In the genomic region with DNA sequence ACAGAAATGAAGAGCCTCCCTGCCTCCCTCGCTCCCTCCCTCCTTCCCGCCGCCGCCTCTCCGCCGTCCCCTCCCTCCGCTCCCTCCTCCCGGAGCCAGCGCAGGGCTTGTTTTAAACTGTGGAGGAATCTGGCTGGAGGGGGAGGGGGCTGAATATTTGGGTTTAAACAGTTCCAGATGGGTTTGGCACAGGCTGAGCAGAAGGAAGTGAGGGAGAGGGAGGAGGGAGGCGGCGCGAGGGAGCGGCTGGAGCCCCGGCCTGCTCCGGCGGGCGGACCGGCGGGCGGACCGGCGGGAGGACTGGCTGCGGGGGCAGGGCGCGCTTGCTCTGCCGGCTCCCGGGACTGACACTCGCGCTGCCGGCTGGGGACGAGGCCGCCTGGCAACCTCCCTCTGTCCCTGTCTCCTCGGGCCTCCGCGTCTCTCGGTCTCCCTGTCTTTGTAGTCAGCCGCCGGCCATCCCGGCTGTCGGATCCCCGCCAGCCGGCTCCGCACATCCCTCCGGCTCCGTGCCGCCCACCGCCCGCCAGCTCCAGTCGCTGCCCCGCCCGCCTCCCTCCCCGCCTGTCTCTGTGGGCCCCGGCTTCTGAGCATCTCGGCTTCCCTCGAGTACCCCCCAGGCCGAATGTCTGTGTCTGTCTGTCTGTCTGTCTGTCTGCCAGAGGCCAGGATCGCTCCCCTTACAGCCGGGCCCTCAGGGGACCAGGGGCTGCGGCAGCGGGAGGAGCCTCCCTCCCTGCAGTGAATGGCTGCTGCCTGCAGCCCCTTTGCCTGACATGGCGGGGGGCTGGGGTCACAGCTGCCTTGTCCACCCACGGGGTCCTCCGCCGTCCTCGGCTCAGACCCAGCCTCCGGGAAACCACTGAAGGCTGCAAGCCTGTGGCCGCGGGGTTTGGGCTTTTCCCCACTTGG, we compare ENCODE assay signal across 8 cellular contexts. TPM values are rescaled to one million over a fixed set of nuclear protein-coding genes. Genes with fewer than 3 reads are reported as not detected.
A peak's percentile ranks its signal among the peaks of the same experiment; 100 is the strongest.
DNase-seq lines count a peak whose midpoint lies in the region; ATAC-seq and TF ChIP-seq lines count a peak whose summit lies in the region.

No MANE protein-coding gene starts in this region.

- H3K4me3 Mint-ChIP-seq in neural crest cell: peak overlapping the region; percentile 82

- DNase-seq in DMS 273 treated with DMSO at 0.1 percent for 48 hours (lab: John Stamatoyannopoulos, UW): peak; percentile 26
- peak; percentile 15 for DNase-seq in MV-4-11 (lab: John Stamatoyannopoulos, UW)
- DNase-seq in activated naive CD4-positive, alpha-beta T cell treated with anti-CD3 and anti-CD28 coated beads, Interleukin-2, amount 50 U/mL, for 72 hours (ENCODE audit: low spot score in 2 of 2): no peak
- DNase-seq in glomerular visceral epithelial cell (ENCODE audit: extremely low spot score): peak; percentile 23
- DNase-seq in neural crest cell (ENCODE audit: low read depth, low spot score): peak; percentile 44

- H3K4me1 Mint-ChIP-seq in neural crest cell: peaks cover 71% of the 10 kb centered on the region

- no peaks in the 10 kb centered on the region for H3K9me3 Mint-ChIP-seq in activated naive CD4-positive, alpha-beta T cell treated with anti-CD3 and anti-CD28 coated beads, Interleukin-2, amount 50 U/mL, for 72 hours
- H3K9me3 Mint-ChIP-seq in neural crest cell: no peaks in the 10 kb centered on the region

- H3K36me3 Mint-ChIP-seq in activated naive CD4-positive, alpha-beta T cell treated with anti-CD3 and anti-CD28 coated beads, Interleukin-2, amount 50 U/mL, for 72 hours: no peaks in the 10 kb centered on the region
- no peaks in the 10 kb centered on the region for H3K36me3 Mint-ChIP-seq in neural crest cell (ENCODE audit: low read depth)

- no peak for TF ChIP-seq CTCF in neural crest cell (conservative IDR thresholded peaks at IDR 0.05)

- no peak overlapping the region for H3K27ac Mint-ChIP-seq in activated naive CD4-positive, alpha-beta T cell treated with anti-CD3 and anti-CD28 coated beads, Interleukin-2, amount 50 U/mL, for 72 hours
- no peak overlapping the region for H3K27ac Mint-ChIP-seq in neural crest cell (ENCODE audit: unreplicated experiment)

- TF ChIP-seq POLR2A in GM18505 (IDR thresholded peaks at IDR 0.05; ENCODE audit: borderline replicate concordance, extremely low read depth, insufficient read depth, insufficient read length): no peak

- H3K27me3 Mint-ChIP-seq in neural crest cell (ENCODE audit: low read depth): peaks cover 30% of the 10 kb centered on the region

- peak; percentile 32 to 41 for ATAC-seq in activated naive CD4-positive, alpha-beta T cell treated with anti-CD3 and anti-CD28 coated beads, Interleukin-2, amount 50 U/mL, for 72 hours
- ATAC-seq in HG03095 (IDR thresholded peaks at IDR 0.05; ENCODE audit: unreplicated experiment) (no peak), HG02571 (IDR thresholded peaks at IDR 0.05; ENCODE audit: unreplicated experiment) (no peak), GM18505 (IDR thresholded peaks at IDR 0.05; ENCODE audit: unreplicated experiment) (no peak)

RNA-seq across cellular contexts. Expression of gene EPHB3, which starts 7.6 kb away (rescaled TPM):
- under 1 TPM in 1 of 2 donors, not detected in 1; 0.19 TPM for total RNA-seq in activated naive CD4-positive, alpha-beta T cell treated with anti-CD3 and anti-CD28 coated beads, Interleukin-2, amount 50 U/mL, for 72 hours
- 9.7 and 13.4 TPM in 2 replicates for total RNA-seq in neural crest cell

Comparison
In these comparisons a context has a peak if more than half of its experiments do, and no peak if none do; other contexts are left out.
1. DNase-seq: peak in DMS 273 treated with DMSO at 0.1 percent for 48 hours (single experiment), MV-4-11 (single experiment), glomerular visceral epithelial cell (single experiment) and neural crest cell (single experiment); none in activated naive CD4-positive, alpha-beta T cell treated with anti-CD3 and anti-CD28 coated beads, Interleukin-2, amount 50 U/mL, for 72 hours (0 of 2).
2. ATAC-seq: peak in activated naive CD4-positive, alpha-beta T cell treated with anti-CD3 and anti-CD28 coated beads, Interleukin-2, amount 50 U/mL, for 72 hours (2 of 2); none in HG03095 (single experiment), HG02571 (single experiment) and GM18505 (single experiment).